Comparison of ENCODE assay signal across 23 cellular contexts in the genomic region with DNA sequence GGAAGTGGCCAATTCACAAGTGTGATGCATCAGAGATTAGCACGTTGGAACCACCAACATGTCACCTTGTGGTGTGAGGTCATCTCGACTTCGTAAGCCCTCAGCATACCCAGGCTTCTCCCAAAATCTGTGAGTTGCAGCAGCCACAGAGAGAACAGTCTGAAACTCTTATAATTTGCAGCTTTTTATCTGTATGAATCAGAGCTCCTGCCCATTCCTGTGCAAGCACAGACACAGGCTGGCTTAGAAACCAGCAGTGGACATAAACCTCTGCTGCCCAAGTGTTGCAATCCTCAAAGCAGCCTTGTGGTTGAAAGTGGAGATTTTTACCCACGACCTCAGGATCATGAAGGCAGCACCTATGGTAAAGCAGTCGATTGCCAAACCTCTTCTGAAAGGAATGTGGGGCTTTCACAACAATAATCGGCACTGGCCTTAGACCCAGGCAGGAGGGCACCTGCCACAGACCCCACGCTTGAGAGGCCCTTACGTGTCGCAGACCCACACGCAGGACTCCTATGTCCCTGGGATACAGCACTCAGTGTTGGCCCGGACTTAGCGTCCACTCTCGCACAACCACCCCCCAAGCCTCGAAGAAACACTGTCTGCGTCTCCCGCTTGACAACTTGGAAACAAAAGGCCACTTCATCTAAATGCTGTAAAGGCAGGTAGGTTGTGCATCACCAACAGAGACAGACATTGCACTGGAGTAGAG. TPM values are rescaled to one million over a fixed set of nuclear protein-coding genes. Genes with fewer than 3 reads are reported as not detected.
A peak's percentile ranks its signal among the peaks of the same experiment; 100 is the strongest.
DNase-seq lines count a peak whose midpoint lies in the region; ATAC-seq, FAIRE-seq and TF ChIP-seq lines count a peak whose summit lies in the region.
"Had no signal": no experiment of that assay in that cellular context is flagged by ENCODE, and none has a peak within 500 bp of the region (broad histone marks: within the 10 kb centered on the region; RNA-seq: fewer than 3 reads in every experiment).

No MANE protein-coding gene starts in this region.

- ATAC-seq in HepG2, result peak; percentile 35
- ATAC-seq: activated CD8-positive, alpha-beta T cell treated with anti-CD3 and anti-CD28 coated beads for 36 hours; psoas muscle had no signal

- DNase-seq in AG09319 (ENCODE audit: extremely low read depth, low read depth), result peak; percentile 25
- peak; percentile 52 for DNase-seq in HuH-7.5 (ENCODE audit: low spot score)
- peak; percentile 91 for DNase-seq in choroid plexus epithelial cell (ENCODE audit: low read depth)
- peak; percentile 75 for DNase-seq in HepG2 (ENCODE audit: low spot score)
- no peak for DNase-seq in NCI-H1092 (lab: John Stamatoyannopoulos, UW)
- no peak for DNase-seq in GM10266 (ENCODE audit: extremely low spot score)
- DNase-seq in activated CD4-positive, alpha-beta T cell treated with anti-CD3 and anti-CD28 coated beads, Interleukin-2, amount 50 U/mL, for 1 hour, result no peak
- DNase-seq in amniotic stem cell (lab: John Stamatoyannopoulos, UW), result no peak
- DNase-seq: activated CD8-positive, alpha-beta T cell treated with anti-CD3 and anti-CD28 coated beads for 36 hours; activated effector memory CD4-positive, alpha-beta T cell treated with anti-CD3 and anti-CD28 coated beads, Interleukin-2, amount 50 U/mL, for 16 hours; central memory CD4-positive, alpha-beta T cell; H7; NCI-H1417; NCI-H446 treated with DMSO at 0.1 percent for 48 hours; stimulated activated CD4-positive, alpha-beta T cell treated with anti-CD3 and anti-CD28 coated beads, Interleukin-4, amount 100 ng/mL, for 24 hours; stimulated activated naive CD4-positive, alpha-beta T cell had no signal

- no peak for TF ChIP-seq RAD21 in HepG2 (CRISPR knock-in tag; IDR thresholded peaks at IDR 0.05)

- H3K27ac ChIP-seq in HepG2 (ENCODE audit: extremely low read length, insufficient read depth, low read length), result no peak overlapping the region
- H3K27ac ChIP-seq: BLaER1 treated with 17β-estradiol and CSF1 and Interleukin-3, amounts not matched to agents 10 nM and 100 nM; esophagus muscularis mucosa; psoas muscle; vagina had no signal

- H3K36me3 ChIP-seq in HepG2 (replicated peaks in 1 of 2; ENCODE audit: control insufficient read depth in 1 of 2, insufficient read depth in 2 of 2, low read length in 2 of 2), result no peaks in the 10 kb centered on the region
- H3K36me3 ChIP-seq: vagina had no signal

- 9% methylated on average over 13 of the region's 16 CpGs for WGBS in HepG2 (ENCODE audit: low lambda C conversion rate)

- TF ChIP-seq EP300 in HepG2 (IDR thresholded peaks at IDR 0.05; ENCODE audit: low read depth in 2 of 2, low read length in 2 of 2), result no peak
- TF ChIP-seq EP300 in HepG2 (CRISPR knock-in tag; IDR thresholded peaks at IDR 0.05; ENCODE audit: borderline replicate concordance), result no peak

- no peaks in the 10 kb centered on the region for H4K20me1 ChIP-seq in HepG2 (ENCODE audit: insufficient read depth, low read length)

- CTCF ChIA-PET in HepG2 (lab: Yijun Ruan, JAX; ENCODE audit: low intra/inter-chr PET ratio, low total read pairs), result interaction anchor here (2.9 kb wide), 1 partner anchor 26 kb away, joined by 31 read pairs; a partner anchor contains a TSS

- H3K4me3 ChIP-seq in choroid plexus epithelial cell (ENCODE audit: low read depth, low read length) (no peak overlapping the region), HepG2 (replicated peaks in 1 of 3; ENCODE audit: insufficient read depth in 1 of 3, low read depth in 2 of 3, low read length in 3 of 3) (no peak overlapping the region)
- H3K4me3 ChIP-seq: BLaER1 treated with 17β-estradiol and CSF1 and Interleukin-3, amounts not matched to agents 10 nM and 100 nM; esophagus muscularis mucosa; Peyer's patch; psoas muscle; vagina had no signal

- no peak overlapping the region for H2AFZ ChIP-seq in HepG2 (ENCODE audit: low read length)

- peak overlapping the region; percentile 14 for H3K4me2 ChIP-seq in HepG2 (ENCODE audit: low read depth, low read length)
- H3K4me2 ChIP-seq: BLaER1 treated with 17β-estradiol and CSF1 and Interleukin-3, amounts not matched to agents 10 nM and 100 nM had no signal

- peaks cover 43% of the 10 kb centered on the region for H3K4me1 ChIP-seq in HepG2 (ENCODE audit: insufficient read depth, low read length)

- TF ChIP-seq CTCF in AG09319 (IDR thresholded peaks at IDR 0.05; ENCODE audit: low read depth, low read length), result no peak
- TF ChIP-seq CTCF in choroid plexus epithelial cell (conservative IDR thresholded peaks at IDR 0.05; ENCODE audit: low read depth, low read length), result no peak
- TF ChIP-seq CTCF in HepG2 (CRISPR knock-in tag; IDR thresholded peaks at IDR 0.05), result no peak
- no peak for TF ChIP-seq CTCF in GM10266 (IDR thresholded peaks at IDR 0.05; ENCODE audit: control insufficient read depth, insufficient read depth, low read depth, missing control alignments)

- in situ Hi-C loops in HepG2 (cut with HindIII; ENCODE audit: extremely low pct_ligation_motif_present, low pct_unique_long_range_greater_than_20kb), result loop anchor here (10.0 kb wide), 1 partner anchor 116 kb away; a partner anchor contains a TSS

- intact Hi-C loops in HepG2 (cut with micrococcal nuclease; ENCODE audit: unreplicated experiment), result loop anchor here (1.0 to 2.0 kb wide), 2 partner anchors 14 to 28 kb away; no protein-coding TSS in a partner anchor

- no peaks in the 10 kb centered on the region for H3K79me2 ChIP-seq in HepG2 (ENCODE audit: insufficient read depth, low read length)

- no peak for TF ChIP-seq POLR2A in HepG2 (IDR thresholded peaks at IDR 0.05; ENCODE audit: insufficient read depth in 1 of 2, low read depth in 2 of 2, low read length in 2 of 2)

- POLR2A ChIA-PET in HepG2 (lab: Yijun Ruan, JAX), result interaction anchor here (2.1 to 5.4 kb wide), 2 partner anchors 10 to 25 kb away, joined by 5 to 46 read pairs; a partner anchor contains a TSS

- H3K9me3 ChIP-seq in HepG2 (ENCODE audit: low read length), result no peaks in the 10 kb centered on the region
- H3K9me3 ChIP-seq: BLaER1 treated with 17β-estradiol and CSF1 and Interleukin-3, amounts not matched to agents 10 nM and 100 nM; esophagus muscularis mucosa; Peyer's patch; psoas muscle; vagina had no signal

- no TSS peak for BruUV-seq in HepG2 (replicated peaks; lab: Mats Ljungman, UMichigan)

- peak; percentile 91 for FAIRE-seq in HepG2 (lab: Jason Lieb, UNC)
- FAIRE-seq: islet of Langerhans had no signal

- peaks cover 3 to 37% of the 10 kb centered on the region in 2 experiments; a peak in 4 of 5 replicates for H3K27me3 ChIP-seq in HepG2 (ENCODE audit: control insufficient read depth in 1 of 2, insufficient read depth in 2 of 2, low read length in 2 of 2)
- H3K27me3 ChIP-seq: BLaER1 treated with 17β-estradiol and CSF1 and Interleukin-3, amounts not matched to agents 10 nM and 100 nM; esophagus muscularis mucosa; Peyer's patch; vagina had no signal

- no peak overlapping the region for H3K9ac ChIP-seq in HepG2 (ENCODE audit: insufficient read depth, low read depth, low read length)
- H3K9ac ChIP-seq: BLaER1 treated with 17β-estradiol and CSF1 and Interleukin-3, amounts not matched to agents 10 nM and 100 nM had no signal

RNA-seq across cellular contexts. Expression of a gene that starts 24.5 kb away (rescaled TPM):
- 18.1 and 27.1 TPM in 2 replicates for total RNA-seq in HepG2 (2016; rRNA removed; fragmentation: Illumina TruSeq; extraction: Trizol)
- 11.4 and 11.5 TPM in 2 replicates for total RNA-seq in HepG2 (2016; cell fraction: cytosol; rRNA removed; fragmentation: Illumina TruSeq; extraction: Trizol; ENCODE audit: low read depth)
- total RNA-seq in HepG2 (2016; cell fraction: insoluble cytoplasmic fraction; rRNA removed; fragmentation: Illumina TruSeq; extraction: Trizol), result 18.2 and 24.7 TPM in 2 replicates
- 21.9 and 22.1 TPM in 2 replicates for total RNA-seq in HepG2 (2016; cell fraction: membrane; rRNA removed; fragmentation: Illumina TruSeq; extraction: Trizol)
- total RNA-seq in HepG2 (2016; cell fraction: nucleus; rRNA removed; fragmentation: Illumina TruSeq; extraction: Trizol), result 32.7 and 36.4 TPM in 2 replicates
- 20.5 and 26.5 TPM in 2 replicates for polyA plus RNA-seq in HepG2 (2011; rRNA removed)
- 14.6 and 23.2 TPM in 2 replicates for polyA plus RNA-seq in HepG2 (2011; cell fraction: cytosol; rRNA removed)
- 50.0 and 59.1 TPM in 2 replicates for polyA plus RNA-seq in HepG2 (2011; cell fraction: nucleus; rRNA removed)
- 20.8 and 24.1 TPM in 2 replicates for polyA plus RNA-seq in HepG2 (2012)
- 5.0 and 5.2 TPM in 2 replicates for polyA plus RNA-seq in HepG2 (2016; cell fraction: cytosol; fragmentation: Illumina TruSeq; extraction: Trizol; ENCODE audit: low read depth)
- 24.2 and 30.6 TPM in 2 replicates for polyA plus RNA-seq in HepG2 (2016; cell fraction: insoluble cytoplasmic fraction; fragmentation: Illumina TruSeq; extraction: Trizol; ENCODE audit: low read depth)
- polyA plus RNA-seq in HepG2 (2016; cell fraction: membrane; fragmentation: Illumina TruSeq; extraction: Trizol; ENCODE audit: low read depth), result 6.9 and 8.0 TPM in 2 replicates
- polyA plus RNA-seq in HepG2 (2016; cell fraction: nucleus; fragmentation: Illumina TruSeq; extraction: Trizol; ENCODE audit: insufficient read depth, low read depth), result 47.7 and 49.4 TPM in 2 replicates
- polyA minus RNA-seq in HepG2 (2011; rRNA and poly(A)+ RNA removed; ENCODE audit: low replicate concordance), result 5.0 and 29.3 TPM in 2 replicates
- polyA minus RNA-seq in HepG2 (2011; cell fraction: cytosol; rRNA and poly(A)+ RNA removed), result 11.4 and 16.2 TPM in 2 replicates
- polyA minus RNA-seq in HepG2 (2011; cell fraction: nucleus; rRNA and poly(A)+ RNA removed), result 49.3 and 51.1 TPM in 2 replicates

RNA-seq across cellular contexts. Expression of a gene that starts 29.6 kb away (rescaled TPM):
- total RNA-seq in HepG2 (2016; rRNA removed; fragmentation: Illumina TruSeq; extraction: Trizol), result 2.8 and 4.0 TPM in 2 replicates
- total RNA-seq in HepG2 (2016; cell fraction: cytosol; rRNA removed; fragmentation: Illumina TruSeq; extraction: Trizol; ENCODE audit: low read depth), result 0.79 and 0.91 TPM in 2 replicates
- 2.6 and 3.4 TPM in 2 replicates for total RNA-seq in HepG2 (2016; cell fraction: insoluble cytoplasmic fraction; rRNA removed; fragmentation: Illumina TruSeq; extraction: Trizol)
- total RNA-seq in HepG2 (2016; cell fraction: membrane; rRNA removed; fragmentation: Illumina TruSeq; extraction: Trizol), result 1.7 and 1.9 TPM in 2 replicates
- 3.8 and 4.8 TPM in 2 replicates for total RNA-seq in HepG2 (2016; cell fraction: nucleus; rRNA removed; fragmentation: Illumina TruSeq; extraction: Trizol)
- polyA plus RNA-seq in HepG2 (2011; rRNA removed), result 1.8 and 2.0 TPM in 2 replicates
- 1.4 and 1.5 TPM in 2 replicates for polyA plus RNA-seq in HepG2 (2011; cell fraction: cytosol; rRNA removed)
- 5.0 and 5.9 TPM in 2 replicates for polyA plus RNA-seq in HepG2 (2011; cell fraction: nucleus; rRNA removed)
- 1.5 and 2.0 TPM in 2 replicates for polyA plus RNA-seq in HepG2 (2012)
- polyA plus RNA-seq in HepG2 (2016; cell fraction: cytosol; fragmentation: Illumina TruSeq; extraction: Trizol; ENCODE audit: low read depth), result 0.28 and 0.36 TPM in 2 replicates
- polyA plus RNA-seq in HepG2 (2016; cell fraction: insoluble cytoplasmic fraction; fragmentation: Illumina TruSeq; extraction: Trizol; ENCODE audit: low read depth), result 3.1 and 3.6 TPM in 2 replicates
- polyA plus RNA-seq in HepG2 (2016; cell fraction: membrane; fragmentation: Illumina TruSeq; extraction: Trizol; ENCODE audit: low read depth), result 0.69 and 0.76 TPM in 2 replicates
- polyA plus RNA-seq in HepG2 (2016; cell fraction: nucleus; fragmentation: Illumina TruSeq; extraction: Trizol; ENCODE audit: insufficient read depth, low read depth), result 4.2 and 4.4 TPM in 2 replicates
- polyA minus RNA-seq in HepG2 (2011; rRNA and poly(A)+ RNA removed; ENCODE audit: low replicate concordance), result 1.8 and 5.1 TPM in 2 replicates
- polyA minus RNA-seq in HepG2 (2011; cell fraction: cytosol; rRNA and poly(A)+ RNA removed), result 0.79 and 1.4 TPM in 2 replicates
- polyA minus RNA-seq in HepG2 (2011; cell fraction: nucleus; rRNA and poly(A)+ RNA removed), result 8.5 and 8.8 TPM in 2 replicates

RNA-seq across cellular contexts. Expression of a gene that starts 39.5 kb away (rescaled TPM):
- total RNA-seq in HepG2 (2016; rRNA removed; fragmentation: Illumina TruSeq; extraction: Trizol), result 0.49 TPM in 1 of 2 replicates, not detected in the other
- total RNA-seq in HepG2 (2016; cell fraction: cytosol; rRNA removed; fragmentation: Illumina TruSeq; extraction: Trizol; ENCODE audit: low read depth), result not detected in 2 replicates
- total RNA-seq in HepG2 (2016; cell fraction: insoluble cytoplasmic fraction; rRNA removed; fragmentation: Illumina TruSeq; extraction: Trizol), result not detected in 2 replicates
- not detected in 2 replicates for total RNA-seq in HepG2 (2016; cell fraction: membrane; rRNA removed; fragmentation: Illumina TruSeq; extraction: Trizol)
- total RNA-seq in HepG2 (2016; cell fraction: nucleus; rRNA removed; fragmentation: Illumina TruSeq; extraction: Trizol), result not detected in 2 replicates
- polyA plus RNA-seq in HepG2 (2011; rRNA removed), result 0.21 TPM in 1 of 2 replicates, not detected in the other
- 0.05 TPM in 1 of 2 replicates, not detected in the other for polyA plus RNA-seq in HepG2 (2011; cell fraction: cytosol; rRNA removed)
- 0.77 and 1.2 TPM in 2 replicates for polyA plus RNA-seq in HepG2 (2011; cell fraction: nucleus; rRNA removed)
- polyA plus RNA-seq in HepG2 (2012), result not detected in 2 replicates
- polyA plus RNA-seq in HepG2 (2016; cell fraction: cytosol; fragmentation: Illumina TruSeq; extraction: Trizol; ENCODE audit: low read depth), result not detected in 2 replicates
- polyA plus RNA-seq in HepG2 (2016; cell fraction: insoluble cytoplasmic fraction; fragmentation: Illumina TruSeq; extraction: Trizol; ENCODE audit: low read depth), result not detected in 2 replicates
- not detected in 2 replicates for polyA plus RNA-seq in HepG2 (2016; cell fraction: membrane; fragmentation: Illumina TruSeq; extraction: Trizol; ENCODE audit: low read depth)
- not detected in 2 replicates for polyA plus RNA-seq in HepG2 (2016; cell fraction: nucleus; fragmentation: Illumina TruSeq; extraction: Trizol; ENCODE audit: insufficient read depth, low read depth)
- 0.21 TPM in 1 of 2 replicates, not detected in the other for polyA minus RNA-seq in HepG2 (2011; rRNA and poly(A)+ RNA removed; ENCODE audit: low replicate concordance)
- not detected in 2 replicates for polyA minus RNA-seq in HepG2 (2011; cell fraction: cytosol; rRNA and poly(A)+ RNA removed)
- polyA minus RNA-seq in HepG2 (2011; cell fraction: nucleus; rRNA and poly(A)+ RNA removed), result 0.62 TPM in 1 of 2 replicates, not detected in the other
- total RNA-seq: activated CD8-positive, alpha-beta T cell treated with anti-CD3 and anti-CD28 coated beads for 36 hours; esophagus muscularis mucosa; psoas muscle; T-helper 2 cell treated with Interferon-gamma antibody and Interleukin-4, amounts not matched to agents 100 ng/mL and 5 ng/mL, for 36 hours; vagina had no signal

Comparison
In these comparisons a context has a peak if more than half of its experiments do, and no peak if none do; other contexts are left out.
1. DNase-seq: peak in AG09319 (single experiment), HuH-7.5 (single experiment), choroid plexus epithelial cell (single experiment) and HepG2 (single experiment); none in NCI-H1092 (single experiment), GM10266 (single experiment), activated CD4-positive, alpha-beta T cell treated with anti-CD3 and anti-CD28 coated beads, Interleukin-2, amount 50 U/mL, for 1 hour (single experiment) and amniotic stem cell (single experiment).